Comparison of ENCODE assay signal across 16 cellular contexts in the genomic region with DNA sequence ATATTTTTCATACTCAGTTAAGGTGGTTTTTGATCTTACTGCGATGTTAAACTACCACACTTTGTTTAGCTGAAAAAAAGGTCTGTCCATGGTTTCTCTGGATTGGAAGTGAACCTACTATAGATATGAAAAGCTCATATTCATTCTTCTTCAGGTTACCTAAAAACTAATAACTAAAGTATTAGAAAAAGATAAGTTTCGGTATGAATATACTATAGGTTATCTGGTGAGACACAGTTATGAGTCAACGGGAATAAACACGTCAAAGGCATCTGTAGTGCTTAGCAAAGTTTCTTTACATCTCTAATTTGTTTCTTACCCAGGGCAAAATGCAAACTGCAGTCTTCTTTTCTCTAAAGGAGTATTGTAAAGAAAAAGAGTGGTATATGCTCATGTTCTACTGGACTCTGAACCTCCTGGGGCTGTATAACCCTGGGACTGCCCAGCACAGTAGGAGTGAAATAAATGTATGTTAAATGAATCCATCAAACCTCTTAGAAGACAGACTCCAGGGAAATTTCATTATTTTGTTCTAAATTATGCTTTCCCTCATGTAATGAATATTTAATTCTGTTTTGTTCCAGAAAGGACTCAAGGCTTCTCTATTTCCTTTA.
DNase-seq lines count a peak whose midpoint lies in the region; ATAC-seq and TF ChIP-seq lines count a peak whose summit lies in the region.
"Had no signal": no experiment of that assay in that cellular context is flagged by ENCODE, and none has a peak within 500 bp of the region (broad histone marks: within the 10 kb centered on the region; RNA-seq: fewer than 3 reads in every experiment).

No MANE protein-coding gene starts in this region.

- no peak overlapping the region for H3K4me3 ChIP-seq in smooth muscle cell
- H3K4me3 ChIP-seq: GM23248 had no signal

- no peak overlapping the region for H2AFZ ChIP-seq in smooth muscle cell (ENCODE audit: low read depth)
- H2AFZ ChIP-seq: GM23248 had no signal

- no peaks in the 10 kb centered on the region for H3K27me3 ChIP-seq in smooth muscle cell (ENCODE audit: low read depth)

- H4K20me1 ChIP-seq in smooth muscle cell (ENCODE audit: low read depth) = peaks cover 4% of the 10 kb centered on the region

- no peak overlapping the region for H3K27ac ChIP-seq in smooth muscle cell (ENCODE audit: low read depth)
- H3K27ac ChIP-seq: GM23248 had no signal

- 55% methylated on average over 4 of the region's 4 CpGs for WGBS in smooth muscle cell (ENCODE audit: low lambda C conversion rate)

- H3K27ac Mint-ChIP-seq in activated CD8-positive, alpha-beta memory T cell treated with anti-CD3 and anti-CD28 coated beads, Interleukin-2, amount 10 ng/mL, durations not matched to agents 7 days and 5 days = no peak overlapping the region
- H3K27ac Mint-ChIP-seq in activated T-helper 17 cell treated with anti-CD3 and anti-CD28 coated beads, Interleukin-2, amount 50 U/mL, for 72 hours = no peak overlapping the region
- H3K27ac Mint-ChIP-seq in activated naive CD4-positive, alpha-beta T cell treated with anti-CD3 and anti-CD28 coated beads, Interleukin-2, amount 10 ng/mL, durations not matched to agents 7 days and 5 days = no peak overlapping the region
- H3K27ac Mint-ChIP-seq: CD4-positive, alpha-beta T cell had no signal

- H3K27me3 Mint-ChIP-seq in activated CD8-positive, alpha-beta memory T cell treated with anti-CD3 and anti-CD28 coated beads, Interleukin-2, amount 10 ng/mL, durations not matched to agents 7 days and 5 days = peaks cover 35% of the 10 kb centered on the region
- peaks cover 22% of the 10 kb centered on the region for H3K27me3 Mint-ChIP-seq in activated T-helper 17 cell treated with anti-CD3 and anti-CD28 coated beads, Interleukin-2, amount 50 U/mL, for 72 hours
- peaks cover 16% of the 10 kb centered on the region for H3K27me3 Mint-ChIP-seq in activated naive CD4-positive, alpha-beta T cell treated with anti-CD3 and anti-CD28 coated beads, Interleukin-2, amount 10 ng/mL, durations not matched to agents 7 days and 5 days

- peaks cover 18% of the 10 kb centered on the region for H3K36me3 Mint-ChIP-seq in activated CD8-positive, alpha-beta memory T cell treated with anti-CD3 and anti-CD28 coated beads, Interleukin-2, amount 10 ng/mL, durations not matched to agents 7 days and 5 days
- no peaks in the 10 kb centered on the region for H3K36me3 Mint-ChIP-seq in activated T-helper 17 cell treated with anti-CD3 and anti-CD28 coated beads, Interleukin-2, amount 50 U/mL, for 72 hours (ENCODE audit: low read depth)
- H3K36me3 Mint-ChIP-seq in activated naive CD4-positive, alpha-beta T cell treated with anti-CD3 and anti-CD28 coated beads, Interleukin-2, amount 10 ng/mL, durations not matched to agents 7 days and 5 days = no peaks in the 10 kb centered on the region

- peaks cover 13% of the 10 kb centered on the region for H3K4me1 Mint-ChIP-seq in activated CD8-positive, alpha-beta memory T cell treated with anti-CD3 and anti-CD28 coated beads, Interleukin-2, amount 10 ng/mL, durations not matched to agents 7 days and 5 days
- no peaks in the 10 kb centered on the region for H3K4me1 Mint-ChIP-seq in activated T-helper 17 cell treated with anti-CD3 and anti-CD28 coated beads, Interleukin-2, amount 50 U/mL, for 72 hours
- no peaks in the 10 kb centered on the region for H3K4me1 Mint-ChIP-seq in activated naive CD4-positive, alpha-beta T cell treated with anti-CD3 and anti-CD28 coated beads, Interleukin-2, amount 10 ng/mL, durations not matched to agents 7 days and 5 days

- TF ChIP-seq CTCF in smooth muscle cell (IDR thresholded peaks at IDR 0.05; ENCODE audit: borderline replicate concordance, insufficient read depth, poor library complexity, severe bottlenecking) = no peak

- no peak overlapping the region for H3K9ac ChIP-seq in smooth muscle cell (ENCODE audit: low read depth)
- H3K9ac ChIP-seq: GM23248 had no signal

- peak; percentile 79 for ATAC-seq in activated CD8-positive, alpha-beta memory T cell treated with anti-CD3 and anti-CD28 coated beads, Interleukin-2, amount 10 ng/mL, durations not matched to agents 7 days and 5 days
- ATAC-seq in GM21528 (IDR thresholded peaks at IDR 0.05; ENCODE audit: low FRiP score, unreplicated experiment) = peak; percentile 80
- ATAC-seq in activated T-helper 17 cell treated with anti-CD3 and anti-CD28 coated beads, Interleukin-2, amount 50 U/mL, for 72 hours (replicated peaks) = peak; percentile 76
- no peak for ATAC-seq in GM18868 (IDR thresholded peaks at IDR 0.05; ENCODE audit: unreplicated experiment)
- ATAC-seq: Right ventricle myocardium inferior had no signal

- peaks cover 8% of the 10 kb centered on the region for H3K9me3 Mint-ChIP-seq in activated CD8-positive, alpha-beta memory T cell treated with anti-CD3 and anti-CD28 coated beads, Interleukin-2, amount 10 ng/mL, durations not matched to agents 7 days and 5 days (ENCODE audit: low read depth)
- H3K9me3 Mint-ChIP-seq in activated T-helper 17 cell treated with anti-CD3 and anti-CD28 coated beads, Interleukin-2, amount 50 U/mL, for 72 hours = peaks cover 16% of the 10 kb centered on the region
- peaks cover 14% of the 10 kb centered on the region for H3K9me3 Mint-ChIP-seq in activated naive CD4-positive, alpha-beta T cell treated with anti-CD3 and anti-CD28 coated beads, Interleukin-2, amount 10 ng/mL, durations not matched to agents 7 days and 5 days

- no peak overlapping the region for H3K4me3 Mint-ChIP-seq in activated CD8-positive, alpha-beta memory T cell treated with anti-CD3 and anti-CD28 coated beads, Interleukin-2, amount 10 ng/mL, durations not matched to agents 7 days and 5 days
- H3K4me3 Mint-ChIP-seq in activated T-helper 17 cell treated with anti-CD3 and anti-CD28 coated beads, Interleukin-2, amount 50 U/mL, for 72 hours = no peak overlapping the region
- no peak overlapping the region for H3K4me3 Mint-ChIP-seq in activated naive CD4-positive, alpha-beta T cell treated with anti-CD3 and anti-CD28 coated beads, Interleukin-2, amount 10 ng/mL, durations not matched to agents 7 days and 5 days
- H3K4me3 Mint-ChIP-seq: CD4-positive, alpha-beta T cell had no signal

- H3K79me2 ChIP-seq in smooth muscle cell (ENCODE audit: low read depth) = peaks cover 6% of the 10 kb centered on the region

- no peak for DNase-seq in activated CD8-positive, alpha-beta memory T cell treated with anti-CD3 and anti-CD28 coated beads, Interleukin-2, amount 10 ng/mL, durations not matched to agents 7 days and 5 days
- no peak for DNase-seq in activated CD8-positive, alpha-beta memory T cell treated with anti-CD3 and anti-CD28 coated beads, Interleukin-2, amount 50 U/mL, for 48 hours
- DNase-seq in smooth muscle cell (lab: John Stamatoyannopoulos, UW; ENCODE audit: unreplicated experiment) = no peak
- DNase-seq in activated naive CD4-positive, alpha-beta T cell treated with anti-CD3 and anti-CD28 coated beads, Interleukin-2, amount 10 ng/mL, durations not matched to agents 7 days and 5 days = no peak
- DNase-seq: Caco-2; CD4-positive, alpha-beta T cell; GM23248; HCEC 1CT; KG1; NCI-H1105 treated with DMSO at 0.1 percent for 48 hours; NCI-H1694 treated with DMSO at 0.1 percent for 48 hours; NCI-H774 had no signal

- no peaks in the 10 kb centered on the region for H3K36me3 ChIP-seq in smooth muscle cell (ENCODE audit: low read depth)

- peaks cover 6% of the 10 kb centered on the region for H3K9me3 ChIP-seq in smooth muscle cell (replicated peaks; ENCODE audit: low read depth)
- H3K9me3 ChIP-seq: Caco-2 had no signal

- no peaks in the 10 kb centered on the region for H3K4me1 ChIP-seq in smooth muscle cell (ENCODE audit: low read depth)
- H3K4me1 ChIP-seq: Caco-2 had no signal

- CTCF ChIA-PET in activated CD8-positive, alpha-beta memory T cell treated with anti-CD3 and anti-CD28 coated beads, Interleukin-2, amount 10 ng/mL, durations not matched to agents 7 days and 5 days (lab: Charles Lee) = interaction anchor here (0.9 to 2.9 kb wide), 4 partner anchors 9 to 485 kb away, joined by 3 to 15 read pairs (median 8); no protein-coding TSS in a partner anchor
- CTCF ChIA-PET in activated naive CD4-positive, alpha-beta T cell treated with anti-CD3 and anti-CD28 coated beads, Interleukin-2, amount 10 ng/mL, durations not matched to agents 7 days and 5 days (lab: Charles Lee) = interaction anchor here (0.8 to 3.5 kb wide), 4 partner anchors 9 to 500 kb away, joined by 3 to 18 read pairs (median 6); no protein-coding TSS in a partner anchor

- no peak overlapping the region for H3K4me2 ChIP-seq in smooth muscle cell

- no peaks in the 10 kb centered on the region for H3F3A ChIP-seq in smooth muscle cell (ENCODE audit: low read depth)
